ENCODE assay signal across 18 cellular contexts in the genomic region with DNA sequence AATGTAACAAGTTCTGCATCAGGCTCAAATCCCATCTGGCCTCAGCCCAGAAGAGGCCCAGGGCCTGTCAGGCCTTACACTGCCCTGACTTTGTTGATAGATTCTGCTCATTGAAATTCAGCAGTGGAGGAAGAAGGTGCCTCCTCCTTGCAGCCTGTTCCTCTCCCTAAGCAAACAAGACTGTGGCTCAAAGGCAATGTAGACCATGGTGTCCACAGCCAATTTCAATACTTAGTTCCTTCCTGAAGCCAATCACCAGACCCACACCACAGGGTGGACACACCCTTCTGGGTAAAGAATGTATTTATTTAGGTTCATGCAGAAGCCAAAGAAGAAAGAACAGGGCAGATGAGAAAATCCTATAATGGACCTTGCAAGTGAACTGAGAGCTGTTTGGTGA.
"Had no signal": no experiment of that assay in that cellular context is flagged by ENCODE, and none has a peak within 500 bp of the region (broad histone marks: within the 10 kb centered on the region; RNA-seq: fewer than 3 reads in every experiment).

No MANE protein-coding gene starts in this region.

- H3K36me3 Mint-ChIP-seq: activated CD4-positive, alpha-beta memory T cell treated with anti-CD3 and anti-CD28 coated beads for 36 hours; activated naive CD8-positive, alpha-beta T cell; stimulated activated memory B cell treated with anti-CD40 and anti-IgM and Interleukin-4, amounts not matched to agents 10 μg/mL and 1 μg/mL and 100 μg/mL, for 72 hours had no signal

- H3K9me3 Mint-ChIP-seq: activated B cell treated with CpG ODN at 0.5 μM for 24 hours; activated CD4-positive, alpha-beta memory T cell treated with anti-CD3 and anti-CD28 coated beads for 36 hours; effector memory CD8-positive, alpha-beta T cell; nephron progenitor cell; stimulated activated memory B cell treated with anti-CD40 and anti-IgM and Interleukin-4, amounts not matched to agents 10 μg/mL and 1 μg/mL and 100 μg/mL, for 72 hours; T-helper 2 cell treated with Interferon-gamma antibody and Interleukin-4, amounts not matched to agents 5 μg/mL and 100 μg/mL, for 36 hours had no signal

- H3K36me3 ChIP-seq: cardiac muscle cell, lower lobe of right lung, thyroid gland had no signal

- DNase-seq: activated B cell treated with CpG ODN at 0.5 μM for 24 hours; activated CD4-positive, alpha-beta memory T cell treated with anti-CD3 and anti-CD28 coated beads for 36 hours; activated CD4-positive, alpha-beta T cell treated with anti-CD3 and anti-CD28 coated beads for 4 hours; activated T-cell treated with anti-CD3 and anti-CD28 coated beads for 4 hours; amniotic stem cell; effector memory CD8-positive, alpha-beta T cell; foreskin fibroblast; lower lobe of right lung; nephron progenitor cell; stimulated activated CD4-positive, alpha-beta T cell treated with anti-CD3 and anti-CD28 coated beads, Interleukin-4, amount 100 ng/mL, for 4 hours; thyroid gland had no signal

- ATAC-seq: effector memory CD8-positive, alpha-beta T cell; lower lobe of right lung; sciatic nerve; stimulated activated memory B cell treated with anti-CD40 and anti-IgM and Interleukin-4, amounts not matched to agents 10 μg/mL and 1 μg/mL and 100 μg/mL, for 72 hours had no signal

- H3K9me3 ChIP-seq: lower lobe of right lung, thyroid gland had no signal

- H3K79me2 ChIP-seq: hepatocyte had no signal

- H3K4me2 ChIP-seq: hepatocyte, smooth muscle cell had no signal

- H3K27me3 ChIP-seq: cardiac muscle cell, hepatocyte, thyroid gland had no signal

- H3K27ac ChIP-seq: cardiac muscle cell, hepatocyte, lower lobe of right lung, thyroid gland had no signal

- H3K4me1 Mint-ChIP-seq: nephron progenitor cell; stimulated activated memory B cell treated with anti-CD40 and anti-IgM and Interleukin-4, amounts not matched to agents 10 μg/mL and 1 μg/mL and 100 μg/mL, for 72 hours had no signal

- H2AFZ ChIP-seq: hepatocyte had no signal

- H3K4me1 ChIP-seq: lower lobe of right lung had no signal

- H3K27ac Mint-ChIP-seq: activated B cell treated with CpG ODN at 0.5 μM for 24 hours; activated CD4-positive, alpha-beta memory T cell treated with anti-CD3 and anti-CD28 coated beads for 36 hours; activated naive CD8-positive, alpha-beta T cell; effector memory CD8-positive, alpha-beta T cell; nephron progenitor cell; stimulated activated memory B cell treated with anti-CD40 and anti-IgM and Interleukin-4, amounts not matched to agents 10 μg/mL and 1 μg/mL and 100 μg/mL, for 72 hours; T-helper 2 cell treated with Interferon-gamma antibody and Interleukin-4, amounts not matched to agents 5 μg/mL and 100 μg/mL, for 36 hours had no signal

- H3K4me3 ChIP-seq: cardiac muscle cell, hepatocyte, lower lobe of right lung, smooth muscle cell, thyroid gland had no signal

- H3K4me3 Mint-ChIP-seq: activated B cell treated with CpG ODN at 0.5 μM for 24 hours; activated CD4-positive, alpha-beta memory T cell treated with anti-CD3 and anti-CD28 coated beads for 36 hours; activated naive CD8-positive, alpha-beta T cell; effector memory CD8-positive, alpha-beta T cell; nephron progenitor cell; stimulated activated memory B cell treated with anti-CD40 and anti-IgM and Interleukin-4, amounts not matched to agents 10 μg/mL and 1 μg/mL and 100 μg/mL, for 72 hours; T-helper 2 cell treated with Interferon-gamma antibody and Interleukin-4, amounts not matched to agents 5 μg/mL and 100 μg/mL, for 36 hours had no signal
